ENCODE assay signal across 1 cellular context in genomic region chr17:7931709-7932482, GRCh38.
A peak's percentile ranks its signal among the peaks of the same experiment; 100 is the strongest.
TF ChIP-seq lines count a peak whose summit lies in the region.

Gene CNTROB (plus strand): TSS chr17:7932206. CDS start chr17:7933080, 874 bp downstream.
Gene TRAPPC1 (minus strand): TSS chr17:7931946. CDS start chr17:7931829, 117 bp downstream.

TF ChIP-seq in K562, 482 proteins besides CTCF, POLR2A, EP300 and RAD21 (continued from another document and continues in another):
- TF ChIP-seq ATF4 (CRISPR knock-in tag; IDR thresholded peaks at IDR 0.05): no peak
- no peak for TF ChIP-seq KAT8 (IDR thresholded peaks at IDR 0.05; ENCODE audit: low read depth)
- TF ChIP-seq MEF2D (tag; conservative IDR thresholded peaks at IDR 0.05; ENCODE audit: low read depth): no peak
- no peak for TF ChIP-seq PURB (CRISPR knock-in tag; IDR thresholded peaks at IDR 0.05; ENCODE audit: low read depth)
- no peak for TF ChIP-seq COPS2 (conservative IDR thresholded peaks at IDR 0.05)
- TF ChIP-seq E4F1 (CRISPR knock-in tag; IDR thresholded peaks at IDR 0.05; ENCODE audit: borderline replicate concordance): no peak
- no peak for TF ChIP-seq HSF4 (CRISPR knock-in tag; IDR thresholded peaks at IDR 0.05; ENCODE audit: borderline replicate concordance)
- TF ChIP-seq PTTG1 (tag; IDR thresholded peaks at IDR 0.05; ENCODE audit: low read depth): no peak
- TF ChIP-seq CTCFL (IDR thresholded peaks at IDR 0.05; ENCODE audit: borderline replicate concordance, insufficient read depth, low read depth, low read length, poor library complexity, severe bottlenecking): no peak
- TF ChIP-seq ZKSCAN1 (IDR thresholded peaks at IDR 0.05; ENCODE audit: low read depth, low read length): 0 out of 2 replicates have a peak, but pooled peaks have one; percentile 48
- no peak for TF ChIP-seq ELK1 (CRISPR knock-in tag; IDR thresholded peaks at IDR 0.05)
- peak; percentile 88; the same call in 1 of the 2 replicates for TF ChIP-seq PHF8 (IDR thresholded peaks at IDR 0.05; ENCODE audit: borderline replicate concordance, low read length)
- 0 out of 4 replicates have a peak, but pooled peaks of 1 of the 2 experiments have one; percentile 53 for TF ChIP-seq CSDE1 (IDR thresholded peaks at IDR 0.05)
- no peak for TF ChIP-seq EZH2 (IDR thresholded peaks at IDR 0.05; ENCODE audit: borderline replicate concordance, low read depth, low read length)
- TF ChIP-seq PCBP2 (IDR thresholded peaks at IDR 0.05; ENCODE audit: low read depth, low read length, poor library complexity, severe bottlenecking): no peak
- TF ChIP-seq ZBTB11 (CRISPR knock-in tag; IDR thresholded peaks at IDR 0.05): peak in 2 of 3 experiments; percentile 58 to 83; a peak in 4 of 6 replicates
- no peak for TF ChIP-seq SMAD3 (CRISPR knock-in tag; conservative IDR thresholded peaks at IDR 0.05)
- no peak for TF ChIP-seq CLOCK (CRISPR knock-in tag; IDR thresholded peaks at IDR 0.05; ENCODE audit: borderline replicate concordance)
- no peak for TF ChIP-seq NR0B1 (IDR thresholded peaks at IDR 0.05; ENCODE audit: partially characterized antibody)
- no peak for TF ChIP-seq GATAD2A (IDR thresholded peaks at IDR 0.05)
- TF ChIP-seq ZNF830 (CRISPR knock-in tag; IDR thresholded peaks at IDR 0.05): no peak; the same call in 1 of the 2 replicates
- no peak for TF ChIP-seq ZNF77 (CRISPR knock-in tag; IDR thresholded peaks at IDR 0.05)
- TF ChIP-seq NR2C2 (CRISPR knock-in tag; IDR thresholded peaks at IDR 0.05): no peak
- TF ChIP-seq NR2C2 (tag; IDR thresholded peaks at IDR 0.05): peak; percentile 86
- no peak for TF ChIP-seq ZNF212 (CRISPR knock-in tag; IDR thresholded peaks at IDR 0.05)
- TF ChIP-seq CEBPZ (IDR thresholded peaks at IDR 0.05; ENCODE audit: borderline replicate concordance, low read depth, low read length): no peak
- no peak for TF ChIP-seq RAD51 (IDR thresholded peaks at IDR 0.05; ENCODE audit: borderline replicate concordance, low read depth)
- peak in 1 of 2 experiments; percentile 43; a peak in 1 of 4 replicates for TF ChIP-seq SIN3A (IDR thresholded peaks at IDR 0.05; ENCODE audit: borderline replicate concordance in 2 of 2, control insufficient read depth in 1 of 2, low read depth in 2 of 2, low read length in 2 of 2)
- TF ChIP-seq RNF2 (IDR thresholded peaks at IDR 0.05): 0 out of 2 replicates have a peak, but pooled peaks have one; percentile 15
- TF ChIP-seq KDM1A (IDR thresholded peaks at IDR 0.05): no peak
- TF ChIP-seq ETS2 (tag; IDR thresholded peaks at IDR 0.05; ENCODE audit: borderline replicate concordance, poor library complexity, severe bottlenecking): no peak
- TF ChIP-seq TCF7 (IDR thresholded peaks at IDR 0.05; ENCODE audit: borderline replicate concordance): no peak
- TF ChIP-seq MCM5 (IDR thresholded peaks at IDR 0.05; ENCODE audit: low read depth): no peak
- TF ChIP-seq REST (CRISPR knock-in tag; IDR thresholded peaks at IDR 0.05; ENCODE audit: low read depth): no peak
